13 cellular contexts compared by ENCODE assay signal in the genomic region with DNA sequence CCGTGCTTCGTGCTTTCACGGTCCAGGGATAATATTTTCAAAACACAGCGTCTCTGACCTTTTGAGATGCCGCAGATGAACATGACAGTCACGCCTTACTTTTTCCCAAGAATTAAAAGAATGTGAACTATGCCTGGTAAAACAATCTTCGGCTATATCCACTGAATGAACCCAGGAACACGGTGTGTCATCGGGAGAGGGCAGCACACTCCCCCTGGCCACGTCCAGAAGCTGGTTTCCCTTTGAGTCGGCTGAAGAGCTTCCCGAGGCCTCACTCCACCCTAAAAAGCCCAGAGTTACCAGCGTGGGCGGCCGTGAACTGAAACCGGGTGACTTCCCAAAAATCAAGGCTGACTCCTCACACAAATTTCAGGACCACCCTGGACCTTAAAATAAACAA. TPM values are rescaled to one million over a fixed set of nuclear protein-coding genes. Genes with fewer than 3 reads are reported as not detected.
A peak's percentile ranks its signal among the peaks of the same experiment; 100 is the strongest.
DNase-seq lines count a peak whose midpoint lies in the region; ATAC-seq, FAIRE-seq and TF ChIP-seq lines count a peak whose summit lies in the region.
"Had no signal": no experiment of that assay in that cellular context is flagged by ENCODE, and none has a peak within 500 bp of the region (broad histone marks: within the 10 kb centered on the region; RNA-seq: fewer than 3 reads in every experiment).

No MANE protein-coding gene starts in this region.

- no peaks in the 10 kb centered on the region for H3K36me3 Mint-ChIP-seq in MCF 10A (ENCODE audit: insufficient read depth, unreplicated experiment)
- H3K36me3 Mint-ChIP-seq: T-cell had no signal

- no peak overlapping the region for H3K9ac ChIP-seq in keratinocyte (ENCODE audit: control insufficient read depth, extremely low read depth, insufficient read depth, low read length)

- 20 to 46% (median 29%) methylated on average over 10 to 16 of the region's 16 CpGs for WGBS in adrenal gland, 4 donors

- H3K27me3 ChIP-seq in breast epithelium (no peaks in the 10 kb centered on the region), adrenal gland (no peaks in the 10 kb centered on the region), keratinocyte (ENCODE audit: control insufficient read depth, extremely low read depth, insufficient read depth, low read length) (no peaks in the 10 kb centered on the region)

- H2AFZ ChIP-seq in keratinocyte (ENCODE audit: control insufficient read depth, low read length): peak overlapping the region; percentile 27

- CTCF ChIA-PET in MCF 10A (lab: Yijun Ruan, JAX): interaction anchor here (0.6 to 2.2 kb wide), 4 partner anchors 111 to 624 kb away, joined by 3 to 10 read pairs (median 4); no protein-coding TSS in a partner anchor

- H3K4me3 ChIP-seq in breast epithelium (no peak overlapping the region), adrenal gland (no peak overlapping the region), keratinocyte (ENCODE audit: control insufficient read depth in 2 of 3, extremely low read depth in 1 of 3, insufficient read depth in 2 of 3, low read depth in 1 of 3, low read length in 3 of 3) (no peak overlapping the region)

- POLR2A ChIA-PET in MCF 10A (lab: Yijun Ruan, JAX): interaction anchor here (0.6 to 1.4 kb wide), 3 partner anchors 13 to 498 kb away, joined by 3 to 4 read pairs (median 3); no protein-coding TSS in a partner anchor

- no peak for ATAC-seq in GM21786 (IDR thresholded peaks at IDR 0.05; ENCODE audit: unreplicated experiment)
- ATAC-seq: T-cell had no signal

- peak overlapping the region; percentile 51 for H3K27ac Mint-ChIP-seq in MCF 10A (ENCODE audit: low read depth, unreplicated experiment)
- H3K27ac Mint-ChIP-seq: dendritic cell treated with granulocyte-macrophage colony-stimulating factor and Interleukin-4, amounts not matched to agents 40 ng/mL and 50 ng/mL, for 4 days; T-cell had no signal

- no peaks in the 10 kb centered on the region for H3K4me1 ChIP-seq in breast epithelium
- no peaks in the 10 kb centered on the region for H3K4me1 ChIP-seq in adrenal gland (replicated peaks in 1 of 2)
- peaks cover 2% of the 10 kb centered on the region for H3K4me1 ChIP-seq in keratinocyte (ENCODE audit: control insufficient read depth, extremely low read depth, insufficient read depth, low read length)

- TF ChIP-seq CTCF in MCF 10A (IDR thresholded peaks at IDR 0.05; ENCODE audit: unreplicated experiment) (peak; percentile 8), breast epithelium (IDR thresholded peaks at IDR 0.05) (no peak), adrenal gland (IDR thresholded peaks at IDR 0.05) (no peak), keratinocyte (optimal IDR thresholded peaks at IDR 0.05 in 1 of 3, IDR thresholded peaks at IDR 0.05 in 1 of 3, conservative IDR thresholded peaks at IDR 0.05 in 1 of 3; ENCODE audit: extremely low read depth in 1 of 3, insufficient read depth in 2 of 3, low read length in 3 of 3) (peak in 2 of 3 experiments; percentile 2 to 12)

- no peaks in the 10 kb centered on the region for H3K9me3 Mint-ChIP-seq in MCF 10A (ENCODE audit: unreplicated experiment)
- H3K9me3 Mint-ChIP-seq: dendritic cell treated with granulocyte-macrophage colony-stimulating factor and Interleukin-4, amounts not matched to agents 40 ng/mL and 50 ng/mL, for 4 days; T-cell had no signal

- no peaks in the 10 kb centered on the region for H3K79me2 ChIP-seq in keratinocyte (ENCODE audit: control insufficient read depth, insufficient read depth, low read length)

- H3K4me3 Mint-ChIP-seq in MCF 10A (ENCODE audit: unreplicated experiment): peak overlapping the region; percentile 40
- H3K4me3 Mint-ChIP-seq: dendritic cell treated with granulocyte-macrophage colony-stimulating factor and Interleukin-4, amounts not matched to agents 40 ng/mL and 50 ng/mL, for 4 days; T-cell had no signal

- BruUV-seq in MCF 10A (replicated peaks; lab: Mats Ljungman, UMichigan): no TSS peak

- DNase-seq in MCF 10A (ENCODE audit: unreplicated experiment) (peak; percentile 46), breast epithelium (ENCODE audit: low spot score in 2 of 2) (no peak), adrenal gland (peak in 4 of 7 donors; percentile 15 to 30 (median 25)), keratinocyte (ENCODE audit: low read depth, low spot score) (no peak), urothelium cell line (ENCODE audit: low spot score) (peak; percentile 36)
- no peak for DNase-seq in activated naive CD4-positive, alpha-beta T cell (lab: John Stamatoyannopoulos, UW)
- DNase-seq in stimulated activated naive CD4-positive, alpha-beta T cell treated with Interleukin-2 at 50 U/mL for 16 hours (lab: John Stamatoyannopoulos, UW): no peak
- DNase-seq: activated gamma-delta T cell treated with Interleukin-2 at 50 U/mL for 16 hours, NCI-H1436 treated with DMSO at 0.1 percent for 48 hours, substantia nigra, T-cell had no signal

- H3K4me1 Mint-ChIP-seq in MCF 10A (ENCODE audit: insufficient read depth, unreplicated experiment): no peaks in the 10 kb centered on the region

- intact Hi-C loops in MCF 10A (cut with micrococcal nuclease) (loop anchor here (2.0 kb wide), 3 partner anchors 38 to 624 kb away; no protein-coding TSS in a partner anchor), breast epithelium (cut with DNase I; ENCODE audit: low total_unique reads) (no loop called here), adrenal gland (cut with DNase I) (no loop called here)

- H4K20me1 ChIP-seq in keratinocyte (ENCODE audit: control insufficient read depth, extremely low read depth, insufficient read depth, low read length): no peaks in the 10 kb centered on the region

- no peaks in the 10 kb centered on the region for H3K9me1 ChIP-seq in keratinocyte (ENCODE audit: control insufficient read depth, extremely low read depth, insufficient read depth, low read length)

- FAIRE-seq in keratinocyte (lab: Jason Lieb, UNC): peak; percentile 88
- FAIRE-seq in urothelium cell line (lab: Jason Lieb, UNC): peak; percentile 80

- peak overlapping the region; percentile 56 for H3K4me2 ChIP-seq in keratinocyte (ENCODE audit: control insufficient read depth, extremely low read depth, insufficient read depth, low read depth, low read length)

- dilution Hi-C loops in keratinocyte (cut with MboI; ENCODE audit: extremely low pct_ligation_motif_present, low sequenced_read_pairs): loop anchor here (25.0 kb wide), 1 partner anchor 487 kb away; no protein-coding TSS in a partner anchor

- no peak overlapping the region for H3K27ac ChIP-seq in breast epithelium
- H3K27ac ChIP-seq in adrenal gland: no peak overlapping the region
- no peak overlapping the region for H3K27ac ChIP-seq in keratinocyte (ENCODE audit: control insufficient read depth, insufficient read depth, low read length)

- H3K36me3 ChIP-seq in breast epithelium (no peaks in the 10 kb centered on the region), adrenal gland (replicated peaks in 1 of 2) (no peaks in the 10 kb centered on the region), keratinocyte (ENCODE audit: control insufficient read depth in 2 of 2, extremely low read depth in 1 of 2, insufficient read depth in 2 of 2, low read length in 2 of 2) (no peaks in the 10 kb centered on the region)

- no peak for TF ChIP-seq POLR2A in breast epithelium (IDR thresholded peaks at IDR 0.05)
- TF ChIP-seq POLR2A in adrenal gland (IDR thresholded peaks at IDR 0.05): no peak

- H3K27me3 Mint-ChIP-seq in MCF 10A (ENCODE audit: insufficient read depth, unreplicated experiment): no peaks in the 10 kb centered on the region

- H3K9me3 ChIP-seq in breast epithelium (no peaks in the 10 kb centered on the region), adrenal gland (replicated peaks in 1 of 3) (no peaks in the 10 kb centered on the region), keratinocyte (ENCODE audit: control insufficient read depth, low read depth, low read length) (no peaks in the 10 kb centered on the region)

RNA-seq across cellular contexts. Expression of a gene that starts 22.9 kb away (rescaled TPM):
- total RNA-seq in MCF 10A (2022) (0.86 and 1.2 TPM in 2 replicates), breast epithelium (10 to 100 TPM in 1 of 3 donors, 1 to 10 TPM in 1, under 1 TPM in 1; 0.64 to 43.8 (median 2.6) TPM), adrenal gland (under 1 TPM in 4 of 8 donors, not detected in 4; 0.07 to 0.85 (median 0.36) TPM)
- polyA plus RNA-seq in adrenal gland (under 1 TPM in 2 of 3 donors, not detected in 1; 0.07 to 0.13 TPM), keratinocyte (0.06 to 0.39 TPM (median 0.18 TPM) in 3 replicates)
- polyA plus RNA-seq in keratinocyte (2011; ENCODE audit: low read depth): not detected
- 0.04 and 0.08 TPM in 2 replicates for polyA plus RNA-seq in keratinocyte (2011; cell fraction: cytosol; rRNA removed)
- polyA plus RNA-seq in keratinocyte (2011; cell fraction: nucleus; rRNA removed): 0.22 and 0.23 TPM in 2 replicates
- polyA plus RNA-seq in keratinocyte (2012; ENCODE audit: low replicate concordance): 0.08 and 0.36 TPM in 2 replicates
- polyA minus RNA-seq in keratinocyte: 0.40 to 0.89 TPM (median 0.77 TPM) in 3 replicates
- polyA minus RNA-seq in keratinocyte (2011; cell fraction: cytosol; rRNA and poly(A)+ RNA removed): not detected
- polyA minus RNA-seq in keratinocyte (2011; cell fraction: nucleus; rRNA and poly(A)+ RNA removed): 0.23 TPM in 1 of 2 replicates, not detected in the other

Comparison
In these comparisons a context has a peak if more than half of its experiments do, and no peak if none do; other contexts are left out.
1. DNase-seq: peak in MCF 10A (single experiment), adrenal gland (4 of 7) and urothelium cell line (single experiment); none in breast epithelium (0 of 2), keratinocyte (single experiment), activated naive CD4-positive, alpha-beta T cell (0 of 4) and stimulated activated naive CD4-positive, alpha-beta T cell treated with Interleukin-2 at 50 U/mL for 16 hours (single experiment).
2. CTCF ChIP-seq: peak in MCF 10A (single experiment) and keratinocyte (2 of 3); none in breast epithelium (0 of 3) and adrenal gland (0 of 6).